Comparison of ENCODE assay signal across 8 cellular contexts in the genomic region with DNA sequence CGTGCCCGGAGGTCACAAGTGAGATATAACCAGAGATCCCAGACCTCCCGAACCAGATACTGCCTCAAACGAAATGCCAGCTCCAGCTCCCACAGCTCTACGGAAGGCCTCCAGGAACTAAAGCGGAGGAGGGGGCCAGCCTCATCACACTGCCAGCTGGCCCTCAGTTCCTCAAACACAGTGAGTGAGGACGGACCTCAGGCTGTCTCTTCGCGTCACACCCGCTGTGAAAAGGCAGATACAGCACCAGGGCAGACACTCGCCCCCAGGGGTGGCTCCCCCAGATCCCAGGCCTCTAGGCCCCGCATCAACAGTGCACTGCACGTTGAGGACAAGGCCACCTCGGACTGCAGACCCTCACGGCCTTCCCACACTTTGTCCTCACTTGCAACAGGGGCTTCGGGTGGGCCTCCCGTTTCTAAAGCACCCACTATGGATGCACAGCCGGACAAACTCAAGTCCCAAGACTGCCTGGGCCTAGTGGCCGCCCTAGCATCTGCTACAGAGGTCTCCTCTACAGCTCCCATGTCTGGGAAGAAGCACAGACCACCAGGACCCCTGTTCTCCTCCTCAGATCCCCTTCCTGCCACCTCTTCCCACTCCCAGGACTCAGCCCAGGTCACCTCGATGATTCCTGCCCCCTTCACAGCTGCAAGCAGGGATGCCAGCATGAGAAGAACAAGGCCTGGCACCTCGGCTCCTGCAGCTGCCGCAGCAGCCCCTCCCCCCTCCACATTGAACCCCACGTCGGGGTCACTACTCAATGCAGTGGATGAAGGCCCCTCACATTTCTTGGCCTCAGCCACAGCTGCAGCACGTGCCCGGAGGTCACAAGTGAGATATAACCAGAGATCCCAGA.
DNase-seq lines count a peak whose midpoint lies in the region; ATAC-seq, FAIRE-seq and TF ChIP-seq lines count a peak whose summit lies in the region.
"Not testable (repeated sequence)": the region's sequence is repeated elsewhere in the genome, so short reads cannot be mapped to it uniquely, and the experiment has no call there.

No MANE protein-coding gene starts in this region.

- CTCF ChIA-PET in Calu3 (lab: Charles Lee); activated CD8-positive, alpha-beta T cell treated with anti-CD3 and anti-CD28 coated beads for 36 hours (lab: Charles Lee); MCF 10A (lab: Yijun Ruan, JAX); HepG2 (lab: Yijun Ruan, JAX; ENCODE audit: low intra/inter-chr PET ratio, low total read pairs): not testable (repeated sequence)

- not testable (repeated sequence) for BruUV-seq in Calu3 (replicated peaks; lab: Mats Ljungman, UMichigan); MCF 10A (replicated peaks; lab: Mats Ljungman, UMichigan); HepG2 (replicated peaks; lab: Mats Ljungman, UMichigan)

- H3K9me3 ChIP-seq in HepG2 (ENCODE audit: low read length) = not testable (repeated sequence)

- not testable (repeated sequence) for FAIRE-seq in HepG2 (lab: Jason Lieb, UNC)

- not testable (repeated sequence) for DNase-seq in Calu3; MCF 10A (ENCODE audit: unreplicated experiment)
- peak; percentile 65 for DNase-seq in KBM-7
- DNase-seq in activated CD8-positive, alpha-beta T cell treated with anti-CD3 and anti-CD28 coated beads for 36 hours = peak; percentile 25
- DNase-seq in head of caudate nucleus = peak; percentile 13 to 87 (median 72)
- DNase-seq in HepG2 (ENCODE audit: low spot score) = peak; percentile 6
- DNase-seq in pons (ENCODE audit: low spot score) = peak; percentile 47
- peak; percentile 89 for DNase-seq in type B pancreatic cell (ENCODE audit: extremely low spot score, unreplicated experiment)

- H3K27me3 Mint-ChIP-seq in Calu3 (ENCODE audit: unreplicated experiment); activated CD8-positive, alpha-beta T cell treated with anti-CD3 and anti-CD28 coated beads for 36 hours; MCF 10A (ENCODE audit: insufficient read depth, unreplicated experiment); type B pancreatic cell: not testable (repeated sequence)

- H3K4me2 ChIP-seq in HepG2 (ENCODE audit: low read depth, low read length) = not testable (repeated sequence)

- not testable (repeated sequence) for H3K36me3 Mint-ChIP-seq in Calu3 (ENCODE audit: insufficient read depth, unreplicated experiment); MCF 10A (ENCODE audit: insufficient read depth, unreplicated experiment)
- peaks cover 34% of the 10 kb centered on the region for H3K36me3 Mint-ChIP-seq in activated CD8-positive, alpha-beta T cell treated with anti-CD3 and anti-CD28 coated beads for 36 hours (ENCODE audit: low read depth)
- peaks cover 33% of the 10 kb centered on the region for H3K36me3 Mint-ChIP-seq in type B pancreatic cell

- H3K4me1 Mint-ChIP-seq in Calu3 (ENCODE audit: low read depth, unreplicated experiment); activated CD8-positive, alpha-beta T cell treated with anti-CD3 and anti-CD28 coated beads for 36 hours (ENCODE audit: low read depth); MCF 10A (ENCODE audit: insufficient read depth, unreplicated experiment): not testable (repeated sequence)
- peaks cover 24% of the 10 kb centered on the region for H3K4me1 Mint-ChIP-seq in type B pancreatic cell (ENCODE audit: unreplicated experiment)

- intact Hi-C loops in Calu3 (cut with micrococcal nuclease; ENCODE audit: unreplicated experiment); activated CD8-positive, alpha-beta T cell treated with anti-CD3 and anti-CD28 coated beads for 36 hours (cut with micrococcal nuclease); MCF 10A (cut with micrococcal nuclease); head of caudate nucleus (cut with DNase I); HepG2 (cut with micrococcal nuclease; ENCODE audit: unreplicated experiment): not testable (repeated sequence)

- not testable (repeated sequence) for H3K4me3 Mint-ChIP-seq in Calu3 (ENCODE audit: low read depth, unreplicated experiment); activated CD8-positive, alpha-beta T cell treated with anti-CD3 and anti-CD28 coated beads for 36 hours; MCF 10A (ENCODE audit: unreplicated experiment); type B pancreatic cell

- not testable (repeated sequence) for TF ChIP-seq POLR2A in HepG2 (IDR thresholded peaks at IDR 0.05; ENCODE audit: insufficient read depth in 1 of 2, low read depth in 2 of 2, low read length in 2 of 2)

- not testable (repeated sequence) for ATAC-seq in activated CD8-positive, alpha-beta T cell treated with anti-CD3 and anti-CD28 coated beads for 36 hours; HepG2

- H2AFZ ChIP-seq in HepG2 (ENCODE audit: low read length) = not testable (repeated sequence)

- H3K4me3 ChIP-seq in HepG2 (replicated peaks in 1 of 3; ENCODE audit: insufficient read depth in 1 of 3, low read depth in 2 of 3, low read length in 3 of 3) = not testable (repeated sequence)

- POLR2A ChIA-PET in activated CD8-positive, alpha-beta T cell treated with anti-CD3 and anti-CD28 coated beads for 36 hours (lab: Charles Lee); MCF 10A (lab: Yijun Ruan, JAX); HepG2 (lab: Yijun Ruan, JAX): not testable (repeated sequence)

- H3K27ac Mint-ChIP-seq in Calu3 (ENCODE audit: unreplicated experiment) = peak overlapping the region; percentile 19
- not testable (repeated sequence) for H3K27ac Mint-ChIP-seq in activated CD8-positive, alpha-beta T cell treated with anti-CD3 and anti-CD28 coated beads for 36 hours
- peak overlapping the region; percentile 52 for H3K27ac Mint-ChIP-seq in MCF 10A (ENCODE audit: low read depth, unreplicated experiment)
- H3K27ac Mint-ChIP-seq in type B pancreatic cell = peak overlapping the region; percentile 42

- H3K9me3 Mint-ChIP-seq in Calu3 (ENCODE audit: low read depth, unreplicated experiment); activated CD8-positive, alpha-beta T cell treated with anti-CD3 and anti-CD28 coated beads for 36 hours; MCF 10A (ENCODE audit: unreplicated experiment); type B pancreatic cell: not testable (repeated sequence)

- H3K79me2 ChIP-seq in HepG2 (ENCODE audit: insufficient read depth, low read length) = not testable (repeated sequence)

- WGBS in HepG2 (ENCODE audit: low lambda C conversion rate) = 96% methylated on average over 26 of the region's 26 CpGs

- not testable (repeated sequence) for H3K9ac ChIP-seq in HepG2 (ENCODE audit: insufficient read depth, low read depth, low read length)

- TF ChIP-seq RAD21 in HepG2 (CRISPR knock-in tag; IDR thresholded peaks at IDR 0.05) = not testable (repeated sequence)

- H3K36me3 ChIP-seq in HepG2 (replicated peaks in 1 of 2; ENCODE audit: control insufficient read depth in 1 of 2, insufficient read depth in 2 of 2, low read length in 2 of 2) = peaks cover 10 to 13% of the 10 kb centered on the region in 2 experiments; a peak in 3 of 5 replicates

- in situ Hi-C loops in KBM-7 (cut with MboI; ENCODE audit: low pct_unique_long_range_greater_than_20kb, low sequenced_read_pairs) = not testable (repeated sequence)
- in situ Hi-C loops in HepG2 (cut with HindIII; ENCODE audit: extremely low pct_ligation_motif_present, low pct_unique_long_range_greater_than_20kb) = loop anchor here (25.0 kb wide), 1 partner anchor 270 kb away; no protein-coding TSS in a partner anchor

- TF ChIP-seq EP300 in HepG2 (IDR thresholded peaks at IDR 0.05; ENCODE audit: low read depth in 2 of 2, low read length in 2 of 2); HepG2 (CRISPR knock-in tag; IDR thresholded peaks at IDR 0.05; ENCODE audit: borderline replicate concordance): not testable (repeated sequence)

- H3K27ac ChIP-seq in HepG2 (ENCODE audit: extremely low read length, insufficient read depth, low read length) = not testable (repeated sequence)

- TF ChIP-seq CTCF in Calu3 (IDR thresholded peaks at IDR 0.05; ENCODE audit: unreplicated experiment); activated CD8-positive, alpha-beta T cell treated with anti-CD3 and anti-CD28 coated beads for 36 hours (IDR thresholded peaks at IDR 0.05); MCF 10A (IDR thresholded peaks at IDR 0.05; ENCODE audit: unreplicated experiment); HepG2 (CRISPR knock-in tag; IDR thresholded peaks at IDR 0.05); type B pancreatic cell (conservative IDR thresholded peaks at IDR 0.05): not testable (repeated sequence)

- H4K20me1 ChIP-seq in HepG2 (ENCODE audit: insufficient read depth, low read length) = not testable (repeated sequence)

- H3K27me3 ChIP-seq in HepG2 (ENCODE audit: control insufficient read depth in 1 of 2, insufficient read depth in 2 of 2, low read length in 2 of 2) = not testable (repeated sequence)

- not testable (repeated sequence) for H3K4me1 ChIP-seq in HepG2 (ENCODE audit: insufficient read depth, low read length)

TF ChIP-seq in HepG2, 621 proteins besides CTCF, POLR2A, EP300 and RAD21 (continues in another document):
- peak; percentile 17; the same call in 1 of the 2 replicates for TF ChIP-seq CBX5 (CRISPR knock-in tag; IDR thresholded peaks at IDR 0.05; ENCODE audit: borderline replicate concordance)
- TF ChIP-seq SOX6 (IDR thresholded peaks at IDR 0.05) = 0 out of 2 replicates have a peak, but pooled peaks have one; percentile 12
- TF ChIP-seq SOX6 (CRISPR knock-in tag; IDR thresholded peaks at IDR 0.05) = not testable (repeated sequence)
- 0 out of 2 replicates have a peak, but pooled peaks have one; percentile 14 for TF ChIP-seq ZFY (CRISPR knock-in tag; IDR thresholded peaks at IDR 0.05)
